1 cellular context compared by ENCODE assay signal in genomic region chr11:6682936-6683861, GRCh38.
TF ChIP-seq lines count a peak whose summit lies in the region.

Gene MRPL17 (minus strand): TSS chr11:6683340. CDS start chr11:6683296, 44 bp downstream.

TF ChIP-seq in GM12878, 131 proteins besides CTCF, POLR2A, EP300 and RAD21 (continued from another document and continues in another):
- TF ChIP-seq CUX1 (IDR thresholded peaks at IDR 0.05; ENCODE audit: insufficient replicate concordance, low read depth, low read length) (peak; percentile 29), POU2F2 (IDR thresholded peaks at IDR 0.05; ENCODE audit: borderline replicate concordance, low read depth, low read length) (no peak; the same call in 1 of the 3 replicates), HDGF (IDR thresholded peaks at IDR 0.05) (peak; percentile 54; the same call in 1 of the 2 replicates), SREBF1 (IDR thresholded peaks at IDR 0.05; ENCODE audit: low read length) (no peak; the same call in 1 of the 2 replicates), EED (IDR thresholded peaks at IDR 0.05; ENCODE audit: low read depth) (peak; percentile 87), ATF7 (IDR thresholded peaks at IDR 0.05; ENCODE audit: low read depth) (peak; percentile 74), SRF (IDR thresholded peaks at IDR 0.05; ENCODE audit: low read depth in 2 of 2, low read length in 2 of 2) (no peak), SMARCA5 (IDR thresholded peaks at IDR 0.05) (no peak), ZNF687 (IDR thresholded peaks at IDR 0.05) (peak; percentile 43; the same call in 1 of the 2 replicates), ZSCAN29 (IDR thresholded peaks at IDR 0.05) (no peak), CBX5 (IDR thresholded peaks at IDR 0.05; ENCODE audit: low read depth) (0 out of 2 replicates have a peak, but pooled peaks have one; percentile 86), SPI1 (IDR thresholded peaks at IDR 0.05; ENCODE audit: borderline replicate concordance, insufficient read depth, low read depth, low read length) (peak; percentile 37; the same call in 1 of the 2 replicates), PBX3 (IDR thresholded peaks at IDR 0.05; ENCODE audit: insufficient replicate concordance, low read depth, low read length) (peak; percentile 13), CHD1 (IDR thresholded peaks at IDR 0.05; ENCODE audit: low read depth, low read length) (no peak), PAX5 (IDR thresholded peaks at IDR 0.05; ENCODE audit: borderline replicate concordance, low read depth, low read length) (no peak), SKIL (IDR thresholded peaks at IDR 0.05; ENCODE audit: low read depth, poor library complexity, severe bottlenecking) (peak; percentile 40), FOS (IDR thresholded peaks at IDR 0.05; ENCODE audit: borderline replicate concordance, extremely low read depth, insufficient read length) (no peak), IRF3 (IDR thresholded peaks at IDR 0.05) (no peak), ZBTB33 (IDR thresholded peaks at IDR 0.05) (no peak), ZNF274 (IDR thresholded peaks at IDR 0.05; ENCODE audit: insufficient read depth, insufficient read length) (no peak), STAT3 (IDR thresholded peaks at IDR 0.05; ENCODE audit: low read depth, low read length) (no peak), NFIC (IDR thresholded peaks at IDR 0.05; ENCODE audit: low read depth, low read length) (no peak), JUNB (IDR thresholded peaks at IDR 0.05) (no peak), CREM (IDR thresholded peaks at IDR 0.05; ENCODE audit: low read depth) (peak; percentile 53; the same call in 1 of the 2 replicates), WRNIP1 (IDR thresholded peaks at IDR 0.05; ENCODE audit: borderline replicate concordance, low read depth, low read length) (no peak), SREBF2 (IDR thresholded peaks at IDR 0.05; ENCODE audit: low read length) (no peak), MEF2A (IDR thresholded peaks at IDR 0.05; ENCODE audit: insufficient read depth, low read depth, low read length) (no peak), JUND (IDR thresholded peaks at IDR 0.05; ENCODE audit: low read depth, low read length) (no peak), EGR1 (IDR thresholded peaks at IDR 0.05; ENCODE audit: borderline replicate concordance in 1 of 2, low read depth in 2 of 2, low read length in 2 of 2) (peak in 1 of 2 experiments; percentile 42; a peak in 1 of 3 replicates), ELK1 (IDR thresholded peaks at IDR 0.05; ENCODE audit: low read depth, low read length) (peak; percentile 33), NRF1 (conservative IDR thresholded peaks at IDR 0.05; ENCODE audit: low read depth, low read length) (peak; percentile 95), SMAD5 (IDR thresholded peaks at IDR 0.05; ENCODE audit: low read depth) (peak; percentile 94), RELA (IDR thresholded peaks at IDR 0.05; ENCODE audit: borderline replicate concordance, partially characterized antibody) (no peak), USF2 (IDR thresholded peaks at IDR 0.05; ENCODE audit: borderline replicate concordance, low read depth, low read length) (no peak), CBFB (IDR thresholded peaks at IDR 0.05; ENCODE audit: low read depth) (peak; percentile 81), E2F8 (IDR thresholded peaks at IDR 0.05; ENCODE audit: low read depth, partially characterized antibody) (peak; percentile 77), GABPA (IDR thresholded peaks at IDR 0.05; ENCODE audit: low read depth) (peak; percentile 80), IKZF2 (IDR thresholded peaks at IDR 0.05) (peak; percentile 76 to 79; a peak in 3 of 4 replicates), ETV6 (conservative IDR thresholded peaks at IDR 0.05 in 1 of 2, IDR thresholded peaks at IDR 0.05 in 1 of 2; ENCODE audit: borderline replicate concordance in 1 of 2, low read depth in 1 of 2) (no peak), BACH1 (IDR thresholded peaks at IDR 0.05; ENCODE audit: borderline replicate concordance) (peak; percentile 60; the same call in 1 of the 2 replicates), ZNF24 (IDR thresholded peaks at IDR 0.05) (no peak)
